Comparison of ENCODE assay signal across 10 cellular contexts in genomic region chr21:41369105-41369914, GRCh38. TPM values are rescaled to one million over a fixed set of nuclear protein-coding genes. Genes with fewer than 3 reads are reported as not detected.
DNase-seq lines count a peak whose midpoint lies in the region; ATAC-seq and TF ChIP-seq lines count a peak whose summit lies in the region.
"Had no signal": no experiment of that assay in that cellular context is flagged by ENCODE, and none has a peak within 500 bp of the region (broad histone marks: within the 10 kb centered on the region; RNA-seq: fewer than 3 reads in every experiment).

No MANE protein-coding gene starts in this region.

- DNase-seq in activated CD4-positive, alpha-beta T cell treated with anti-CD3 and anti-CD28 coated beads for 36 hours: peak; percentile 67
- no peak for DNase-seq in LoVo (ENCODE audit: low spot score)
- no peak for DNase-seq in OCI-M2 (lab: John Stamatoyannopoulos, UW; ENCODE audit: unreplicated experiment)
- no peak for DNase-seq in NCI-H1694 (lab: John Stamatoyannopoulos, UW)

- peaks cover 8% of the 10 kb centered on the region for H3K36me3 Mint-ChIP-seq in activated CD4-positive, alpha-beta T cell treated with anti-CD3 and anti-CD28 coated beads for 36 hours (ENCODE audit: low read depth)

- H3K36me3 ChIP-seq in neutrophil: peaks cover 71% of the 10 kb centered on the region

- POLR2A ChIA-PET in activated CD4-positive, alpha-beta T cell treated with anti-CD3 and anti-CD28 coated beads for 36 hours (lab: Charles Lee): interaction anchor here (2.0 kb wide), 1 partner anchor 8 kb away, joined by 8 read pairs; the partner anchor contains the start of gene MX2

- peak overlapping the region; percentile 87 for H3K27ac Mint-ChIP-seq in activated CD4-positive, alpha-beta T cell treated with anti-CD3 and anti-CD28 coated beads for 36 hours

- peak overlapping the region; percentile 95 for H3K27ac ChIP-seq in neutrophil
- H3K27ac ChIP-seq: SK-N-MC had no signal

- peak overlapping the region; percentile 70 for H3K4me3 ChIP-seq in neutrophil (ENCODE audit: low read depth in 1 of 2, low read length in 1 of 2)
- H3K4me3 ChIP-seq: SK-N-MC had no signal

- peaks cover 2% of the 10 kb centered on the region for H3K9me3 Mint-ChIP-seq in activated CD4-positive, alpha-beta T cell treated with anti-CD3 and anti-CD28 coated beads for 36 hours (ENCODE audit: low read depth)

- CTCF ChIA-PET in activated CD4-positive, alpha-beta T cell treated with anti-CD3 and anti-CD28 coated beads for 36 hours (lab: Charles Lee): interaction anchor here (0.6 to 1.7 kb wide), 3 partner anchors 12 to 86 kb away, joined by 3 to 15 read pairs (median 3); no protein-coding TSS in a partner anchor

- ATAC-seq in GM18868 (IDR thresholded peaks at IDR 0.05; ENCODE audit: unreplicated experiment) (peak; percentile 35), HG03354 (IDR thresholded peaks at IDR 0.05; ENCODE audit: poor library complexity, severe bottlenecking, unreplicated experiment) (peak; percentile 46), esophagus mucosa (peak; percentile 3)
- peak; percentile 77 for ATAC-seq in activated CD4-positive, alpha-beta T cell treated with anti-CD3 and anti-CD28 coated beads for 36 hours

- peaks cover 79% of the 10 kb centered on the region for H3K4me1 Mint-ChIP-seq in activated CD4-positive, alpha-beta T cell treated with anti-CD3 and anti-CD28 coated beads for 36 hours

- peak; percentile 23 for TF ChIP-seq CTCF in neutrophil (IDR thresholded peaks at IDR 0.05)

- intact Hi-C loops in activated CD4-positive, alpha-beta T cell treated with anti-CD3 and anti-CD28 coated beads for 36 hours (cut with DNase I, micrococcal nuclease): loop anchor here in 1 of 2 experiments (10.0 kb wide), 1 partner anchor 1035 kb away; the partner anchor contains the start of gene UBASH3A

- no peaks in the 10 kb centered on the region for H3K27me3 Mint-ChIP-seq in activated CD4-positive, alpha-beta T cell treated with anti-CD3 and anti-CD28 coated beads for 36 hours

- H3K9me3 ChIP-seq in neutrophil: no peaks in the 10 kb centered on the region

- H3K27me3 ChIP-seq in neutrophil: no peaks in the 10 kb centered on the region

- H3K4me1 ChIP-seq in neutrophil (ENCODE audit: control insufficient read depth in 1 of 2, insufficient read depth in 1 of 2, low read depth in 1 of 2, low read length in 1 of 2): peaks cover 67 to 82% of the 10 kb centered on the region in 2 experiments

- H3K4me3 Mint-ChIP-seq in activated CD4-positive, alpha-beta T cell treated with anti-CD3 and anti-CD28 coated beads for 36 hours: peak overlapping the region; percentile 68

RNA-seq across cellular contexts. Expression of gene MX2, which starts 7.5 kb away (rescaled TPM):
- total RNA-seq in activated CD4-positive, alpha-beta T cell treated with anti-CD3 and anti-CD28 coated beads for 36 hours: 10 to 100 TPM; 30.7 to 40.4 TPM
- total RNA-seq in esophagus mucosa: 4.2 TPM

RNA-seq across cellular contexts. Expression of gene FAM3B, which starts 52.7 kb away (rescaled TPM):
- total RNA-seq in activated CD4-positive, alpha-beta T cell treated with anti-CD3 and anti-CD28 coated beads for 36 hours: not detected
- total RNA-seq in esophagus mucosa: 23.3 TPM
- total RNA-seq: pulmonary artery endothelial cell had no signal

RNA-seq across cellular contexts. Expression of gene MX1, which starts 56.7 kb away (rescaled TPM):
- total RNA-seq in activated CD4-positive, alpha-beta T cell treated with anti-CD3 and anti-CD28 coated beads for 36 hours: 100 to 1,000 TPM; 162 to 169 TPM
- total RNA-seq in esophagus mucosa: 36.9 TPM

Comparison
In these comparisons a context has a peak if more than half of its experiments do, and no peak if none do; other contexts are left out.
1. ATAC-seq: peak in every context shown above with its lines; median percentile 77 in activated CD4-positive, alpha-beta T cell treated with anti-CD3 and anti-CD28 coated beads for 36 hours; 46 in HG03354; 35 in GM18868; 3 in esophagus mucosa.
2. RNA of gene FAM3B, which starts 52.7 kb away (total RNA-seq): 23.3 TPM in esophagus mucosa (single experiment); not detected in activated CD4-positive, alpha-beta T cell treated with anti-CD3 and anti-CD28 coated beads for 36 hours; every median in the first group is over 10 times any median in the second.